ENCODE assay signal across 8 cellular contexts in genomic region chr6:4637691-4638433, GRCh38.
DNase-seq lines count a peak whose midpoint lies in the region; ATAC-seq and TF ChIP-seq lines count a peak whose summit lies in the region.

No MANE protein-coding gene starts in this region.

- no peak for TF ChIP-seq CTCF in HCT116 (IDR thresholded peaks at IDR 0.05 in 2 of 3, conservative IDR thresholded peaks at IDR 0.05 in 1 of 3; ENCODE audit: borderline replicate concordance in 1 of 3, insufficient read depth in 1 of 3, low read depth in 2 of 3, low read length in 2 of 3)
- no peak for TF ChIP-seq CTCF in chondrocyte (IDR thresholded peaks at IDR 0.05)

- no peak for TF ChIP-seq RAD21 in HCT116 (IDR thresholded peaks at IDR 0.05; ENCODE audit: low read depth)

- H3K9ac ChIP-seq in HCT116 (ENCODE audit: low read length): no peak overlapping the region

- POLR2A ChIA-PET in HCT116 (lab: Charles Lee): no interaction called here

- DNase-seq in GM04504 (ENCODE audit: low read depth) (peak; percentile 40), HCT116 (ENCODE audit: low read depth, low spot score) (peak; percentile 16), NCI-H510A (lab: John Stamatoyannopoulos, UW) (no peak), chondrocyte (ENCODE audit: low spot score) (no peak), G401 (ENCODE audit: low spot score) (no peak), NCI-H526 treated with DMSO at 0.1 percent for 48 hours (lab: John Stamatoyannopoulos, UW) (no peak)
- peak; percentile 65 for DNase-seq in activated CD8-positive, alpha-beta memory T cell treated with anti-CD3 and anti-CD28 coated beads, Interleukin-2, amount 10 ng/mL, durations not matched to agents 7 days and 5 days
- DNase-seq in natural killer cell treated with Interleukin-12 subunit alpha and Interleukin-12 subunit beta and Interleukin-15 and Interleukin-18, amount 100 ng/mL, for 72 hours (ENCODE audit: low spot score): peak; percentile 80

- H3K4me1 Mint-ChIP-seq in activated CD8-positive, alpha-beta memory T cell treated with anti-CD3 and anti-CD28 coated beads, Interleukin-2, amount 10 ng/mL, durations not matched to agents 7 days and 5 days: peaks cover 20% of the 10 kb centered on the region
- H3K4me1 Mint-ChIP-seq in natural killer cell treated with Interleukin-12 subunit alpha and Interleukin-12 subunit beta and Interleukin-15 and Interleukin-18, amount 100 ng/mL, for 72 hours (ENCODE audit: low read depth in 2 of 2): peaks cover 20 to 30% of the 10 kb centered on the region in 2 donors
- H3K4me1 Mint-ChIP-seq in chondrocyte (ENCODE audit: low read depth): no peaks in the 10 kb centered on the region

- in situ Hi-C loops in G401 (cut with HindIII; ENCODE audit: low sequenced_read_pairs): no loop called here

- no peaks in the 10 kb centered on the region for H3K9me3 ChIP-seq in HCT116 (ENCODE audit: control insufficient read depth in 1 of 2, insufficient read depth in 1 of 2, low read depth in 1 of 2, low read length in 2 of 2)

- ATAC-seq in HCT116: peak; percentile 54
- ATAC-seq in activated CD8-positive, alpha-beta memory T cell treated with anti-CD3 and anti-CD28 coated beads, Interleukin-2, amount 10 ng/mL, durations not matched to agents 7 days and 5 days: peak; percentile 98
- ATAC-seq in natural killer cell treated with Interleukin-12 subunit alpha and Interleukin-12 subunit beta and Interleukin-15 and Interleukin-18, amount 100 ng/mL, for 72 hours: peak; percentile 99

- H3K4me2 ChIP-seq in HCT116 (ENCODE audit: low read length): no peak overlapping the region

- H2AFZ ChIP-seq in HCT116 (ENCODE audit: low read depth, low read length, poor library complexity, severe bottlenecking): no peak overlapping the region

- no peak overlapping the region for H3K4me3 Mint-ChIP-seq in activated CD8-positive, alpha-beta memory T cell treated with anti-CD3 and anti-CD28 coated beads, Interleukin-2, amount 10 ng/mL, durations not matched to agents 7 days and 5 days
- H3K4me3 Mint-ChIP-seq in natural killer cell treated with Interleukin-12 subunit alpha and Interleukin-12 subunit beta and Interleukin-15 and Interleukin-18, amount 100 ng/mL, for 72 hours: peak overlapping the region; percentile 30
- H3K4me3 Mint-ChIP-seq in chondrocyte (ENCODE audit: unreplicated experiment): no peak overlapping the region

- H3K9me3 Mint-ChIP-seq in activated CD8-positive, alpha-beta memory T cell treated with anti-CD3 and anti-CD28 coated beads, Interleukin-2, amount 10 ng/mL, durations not matched to agents 7 days and 5 days (ENCODE audit: low read depth): peaks cover 10% of the 10 kb centered on the region
- peaks cover 8% of the 10 kb centered on the region for H3K9me3 Mint-ChIP-seq in natural killer cell treated with Interleukin-12 subunit alpha and Interleukin-12 subunit beta and Interleukin-15 and Interleukin-18, amount 100 ng/mL, for 72 hours
- H3K9me3 Mint-ChIP-seq in chondrocyte (ENCODE audit: low read depth): no peaks in the 10 kb centered on the region

- H3K4me3 ChIP-seq in HCT116 (replicated peaks in 1 of 2; ENCODE audit: low read depth in 1 of 2, low read length in 2 of 2): no peak overlapping the region

- no peaks in the 10 kb centered on the region for H3K27me3 ChIP-seq in HCT116 (ENCODE audit: insufficient read depth, low read length)

- intact Hi-C loops in HCT116 (cut with micrococcal nuclease): no loop called here

- RAD21 ChIA-PET in HCT116 (lab: Charles Lee; ENCODE audit: low non-redundant PET in 1 of 2, low total read pairs in 2 of 2, uncharacterized antibody in 2 of 2, unreplicated experiment in 2 of 2): no interaction called here

- H3K36me3 ChIP-seq in HCT116 (ENCODE audit: control insufficient read depth in 1 of 2, insufficient read depth in 2 of 2, low read length in 2 of 2): no peaks in the 10 kb centered on the region

- H4K20me1 ChIP-seq in HCT116 (ENCODE audit: insufficient read depth): no peaks in the 10 kb centered on the region

- no peaks in the 10 kb centered on the region for H3K9me2 ChIP-seq in HCT116 (ENCODE audit: insufficient read depth)

- peaks cover 0 to 7% of the 10 kb centered on the region in 2 experiments; a peak in 2 of 4 replicates for H3K4me1 ChIP-seq in HCT116 (ENCODE audit: control insufficient read depth in 1 of 2, insufficient read depth in 2 of 2, low read length in 2 of 2)

- peaks cover 4% of the 10 kb centered on the region for H3K36me3 Mint-ChIP-seq in activated CD8-positive, alpha-beta memory T cell treated with anti-CD3 and anti-CD28 coated beads, Interleukin-2, amount 10 ng/mL, durations not matched to agents 7 days and 5 days
- H3K36me3 Mint-ChIP-seq in natural killer cell treated with Interleukin-12 subunit alpha and Interleukin-12 subunit beta and Interleukin-15 and Interleukin-18, amount 100 ng/mL, for 72 hours: no peaks in the 10 kb centered on the region
- peaks cover 2% of the 10 kb centered on the region for H3K36me3 Mint-ChIP-seq in chondrocyte (ENCODE audit: low read depth)

- peaks cover 24% of the 10 kb centered on the region for H3K27me3 Mint-ChIP-seq in activated CD8-positive, alpha-beta memory T cell treated with anti-CD3 and anti-CD28 coated beads, Interleukin-2, amount 10 ng/mL, durations not matched to agents 7 days and 5 days
- peaks cover 15 to 18% of the 10 kb centered on the region in 2 donors for H3K27me3 Mint-ChIP-seq in natural killer cell treated with Interleukin-12 subunit alpha and Interleukin-12 subunit beta and Interleukin-15 and Interleukin-18, amount 100 ng/mL, for 72 hours
- H3K27me3 Mint-ChIP-seq in chondrocyte (ENCODE audit: low read depth): peaks cover 3% of the 10 kb centered on the region

- H3K27ac Mint-ChIP-seq in activated CD8-positive, alpha-beta memory T cell treated with anti-CD3 and anti-CD28 coated beads, Interleukin-2, amount 10 ng/mL, durations not matched to agents 7 days and 5 days: no peak overlapping the region
- peak overlapping the region; percentile 46 to 87 for H3K27ac Mint-ChIP-seq in natural killer cell treated with Interleukin-12 subunit alpha and Interleukin-12 subunit beta and Interleukin-15 and Interleukin-18, amount 100 ng/mL, for 72 hours
- no peak overlapping the region for H3K27ac Mint-ChIP-seq in chondrocyte (ENCODE audit: unreplicated experiment)

- BruUV-seq in HCT116 (replicated peaks; lab: Mats Ljungman, UMichigan): no TSS peak

- no peak for TF ChIP-seq POLR2A in HCT116 (IDR thresholded peaks at IDR 0.05; ENCODE audit: borderline replicate concordance, extremely low read depth, insufficient read depth, insufficient read length)

- no peaks in the 10 kb centered on the region for H3K79me2 ChIP-seq in HCT116 (ENCODE audit: insufficient read depth, low read length)

- CTCF ChIA-PET in HCT116 (lab: Charles Lee): no interaction called here
- CTCF ChIA-PET in activated CD8-positive, alpha-beta memory T cell treated with anti-CD3 and anti-CD28 coated beads, Interleukin-2, amount 10 ng/mL, durations not matched to agents 7 days and 5 days (lab: Charles Lee): no interaction called here

- no peak overlapping the region for H3K27ac ChIP-seq in HCT116 (ENCODE audit: low read depth, low read length)

TF ChIP-seq in HCT116, 20 proteins besides CTCF, POLR2A, EP300 and RAD21:
- no peak for TF ChIP-seq REST (IDR thresholded peaks at IDR 0.05; ENCODE audit: low read depth)
- no peak for TF ChIP-seq ZNF274 (IDR thresholded peaks at IDR 0.05; ENCODE audit: low read depth, low read length)
- TF ChIP-seq JUND (IDR thresholded peaks at IDR 0.05): peak; percentile 35; the same call in 1 of the 2 replicates
- peak; percentile 47 for TF ChIP-seq FOSL1 (IDR thresholded peaks at IDR 0.05; ENCODE audit: low read depth)
- TF ChIP-seq ZFX (IDR thresholded peaks at IDR 0.05): no peak
- TF ChIP-seq ATF3 (IDR thresholded peaks at IDR 0.05): no peak
- no peak for TF ChIP-seq SIN3A (IDR thresholded peaks at IDR 0.05; ENCODE audit: low read depth)

Comparison
In these comparisons a context has a peak if more than half of its experiments do, and no peak if none do; other contexts are left out.
1. DNase-seq: peak in GM04504 (single experiment), HCT116 (single experiment), activated CD8-positive, alpha-beta memory T cell treated with anti-CD3 and anti-CD28 coated beads, Interleukin-2, amount 10 ng/mL, durations not matched to agents 7 days and 5 days (single experiment) and natural killer cell treated with Interleukin-12 subunit alpha and Interleukin-12 subunit beta and Interleukin-15 and Interleukin-18, amount 100 ng/mL, for 72 hours (single experiment); none in NCI-H510A (single experiment), chondrocyte (single experiment), G401 (single experiment) and NCI-H526 treated with DMSO at 0.1 percent for 48 hours (single experiment).
2. H3K27ac Mint-ChIP-seq: peak in natural killer cell treated with Interleukin-12 subunit alpha and Interleukin-12 subunit beta and Interleukin-15 and Interleukin-18, amount 100 ng/mL, for 72 hours (2 of 2); none in activated CD8-positive, alpha-beta memory T cell treated with anti-CD3 and anti-CD28 coated beads, Interleukin-2, amount 10 ng/mL, durations not matched to agents 7 days and 5 days (single experiment) and chondrocyte (single experiment).
3. Peak in every context shown above with its lines, with median percentiles within 50 percentile points of each other: ATAC-seq.